ENCODE assay signal across 1 cellular context in genomic region chr12:113054948-113055486, GRCh38.
TF ChIP-seq lines count a peak whose summit lies in the region.

No MANE protein-coding gene starts in this region.

TF ChIP-seq in K562, 482 proteins besides CTCF, POLR2A, EP300 and RAD21:
- TF ChIP-seq ZFP36 (IDR thresholded peaks at IDR 0.05; ENCODE audit: low read depth, low read length, partially characterized antibody) (peak; percentile 86), ZBTB7A (IDR thresholded peaks at IDR 0.05; ENCODE audit: borderline replicate concordance, control insufficient read depth, low read depth, low read length) (no peak), RBM25 (IDR thresholded peaks at IDR 0.05; ENCODE audit: low read depth, low read length, severe bottlenecking) (peak; percentile 46)
